Comparison of ENCODE assay signal across 8 cellular contexts in the genomic region with DNA sequence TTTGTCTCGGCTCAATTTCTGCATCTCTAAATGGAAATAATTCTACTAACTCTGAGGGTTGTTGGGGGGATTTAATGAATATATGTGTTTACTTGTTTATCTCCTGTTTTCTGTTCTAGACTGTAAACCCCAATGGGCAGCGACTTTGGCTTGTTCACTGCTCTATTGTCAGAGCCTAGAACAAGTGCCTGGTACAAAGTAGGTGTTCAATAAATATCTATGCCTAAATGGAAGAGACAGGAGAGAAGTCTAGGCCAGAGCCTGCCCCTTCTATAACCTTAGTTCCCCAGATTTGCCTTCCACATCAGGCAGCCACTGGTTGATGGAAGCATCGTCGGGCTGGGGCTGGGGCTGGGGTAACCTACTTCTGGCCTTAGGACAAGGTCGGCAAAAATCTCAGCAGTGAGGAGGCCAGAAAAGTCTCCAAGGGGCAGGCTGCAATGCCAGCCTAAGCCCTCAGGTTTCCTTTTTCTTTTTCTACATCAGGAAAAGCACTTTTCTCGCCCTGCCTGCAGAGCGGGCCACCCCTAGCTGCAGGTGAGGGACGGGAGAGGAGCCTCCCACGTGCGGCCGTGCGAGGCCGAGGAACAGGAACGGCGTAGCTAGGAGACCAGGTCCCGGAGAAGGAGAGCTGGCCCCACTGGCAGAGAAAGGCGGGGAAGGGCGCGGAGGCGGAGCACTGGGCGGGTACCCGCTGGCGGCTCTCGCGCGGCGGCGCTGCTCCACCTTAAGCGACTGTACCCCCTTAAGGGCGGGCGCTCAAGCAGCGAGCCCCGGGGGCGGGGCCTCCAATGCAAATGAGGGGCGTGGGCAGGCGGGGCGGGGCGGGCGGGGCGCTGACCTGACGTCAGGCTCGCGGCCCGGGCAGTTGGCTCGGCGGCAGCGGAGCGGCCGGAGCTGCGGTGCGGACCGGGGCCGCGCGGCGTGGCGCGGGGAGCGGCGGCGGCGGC. TPM values are rescaled to one million over a fixed set of nuclear protein-coding genes. Genes with fewer than 3 reads are reported as not detected.
DNase-seq lines count a peak whose midpoint lies in the region; ATAC-seq and TF ChIP-seq lines count a peak whose summit lies in the region.

A gene (plus strand): TSS at position 867 of the 950 bp plus-strand sequence. CDS start 98 bp downstream, outside the sequence.

- H4K20me1 ChIP-seq in OCI-LY3 (ENCODE audit: insufficient read depth, low read length): no peaks in the 10 kb centered on the region

- peak within 1 kb of the TSS; percentile 85 for H3K4me3 ChIP-seq in OCI-LY3 (ENCODE audit: low read length)

- peak within 1 kb of the TSS; percentile 65 for H3K9ac ChIP-seq in OCI-LY3 (ENCODE audit: low read length)

- H3K4me1 ChIP-seq in OCI-LY3 (ENCODE audit: low read length): peaks cover 42% of the 10 kb centered on the region

- peak; percentile 72 for ATAC-seq in GM21528 (IDR thresholded peaks at IDR 0.05; ENCODE audit: low FRiP score, unreplicated experiment)

- no peak for TF ChIP-seq CTCF in OCI-LY3 (IDR thresholded peaks at IDR 0.05; ENCODE audit: low read depth, low read length)

- peak within 1 kb of the TSS; percentile 85 for H3K4me2 ChIP-seq in OCI-LY3 (ENCODE audit: low read length)

- H3K27ac ChIP-seq in OCI-LY3 (ENCODE audit: low read length): no peak within 1 kb of the TSS
- peak within 1 kb of the TSS; percentile 44 for H3K27ac ChIP-seq in epithelial cell of prostate

- peaks cover 13% of the 10 kb centered on the region for H3K79me2 ChIP-seq in OCI-LY3 (ENCODE audit: low read length)

- H3K9me3 ChIP-seq in OCI-LY3 (ENCODE audit: insufficient read depth, low read length): no peaks in the 10 kb centered on the region

- DNase-seq in DMS 273 (lab: John Stamatoyannopoulos, UW; ENCODE audit: unreplicated experiment) (peak; percentile 96), HuH-7.5 (ENCODE audit: low spot score) (peak; percentile 92), activated T-cell treated with anti-CD3 and anti-CD28 coated beads for 24 hours (ENCODE audit: low read depth) (peak; percentile 89), epithelial cell of prostate (ENCODE audit: low read depth, low spot score) (peak; percentile 68), mucosa of gallbladder (ENCODE audit: low spot score) (peak; percentile 96)
- peak; percentile 86 for DNase-seq in stimulated activated CD8-positive, alpha-beta memory T cell treated with anti-CD3 and anti-CD28 coated beads, Interleukin-4, amount 100 ng/mL, for 24 hours (ENCODE audit: low read depth)

- H2AFZ ChIP-seq in OCI-LY3 (ENCODE audit: low read depth, low read length): peak within 1 kb of the TSS; percentile 84

- H3K36me3 ChIP-seq in OCI-LY3 (replicated peaks; ENCODE audit: low read depth, low read length): no peaks in the 10 kb centered on the region

- no peaks in the 10 kb centered on the region for H3K27me3 ChIP-seq in OCI-LY3 (ENCODE audit: low read depth, low read length)

RNA-seq across cellular contexts. Expression of the gene that starts here (rescaled TPM):
- total RNA-seq in mucosa of gallbladder: 14.1 TPM
